ENCODE assay signal across 2 cellular contexts in genomic region chr1:20262810-20263534, GRCh38.
TF ChIP-seq lines count a peak whose summit lies in the region.

No MANE protein-coding gene starts in this region.

TF ChIP-seq in HEK293, 187 proteins besides CTCF, POLR2A, EP300 and RAD21:
- TF ChIP-seq PRDM2 (tag by site-specific recombination; IDR thresholded peaks at IDR 0.05; ENCODE audit: borderline replicate concordance) (no peak), EGR2 (tag by site-specific recombination; IDR thresholded peaks at IDR 0.05; ENCODE audit: low read depth) (peak; percentile 68), ZFHX2 (tag by site-specific recombination; conservative IDR thresholded peaks at IDR 0.05) (peak; percentile 57)

TF ChIP-seq in IMR-90, 13 proteins besides CTCF, POLR2A, EP300 and RAD21 (continued from another document):
- TF ChIP-seq, protein P1, sequence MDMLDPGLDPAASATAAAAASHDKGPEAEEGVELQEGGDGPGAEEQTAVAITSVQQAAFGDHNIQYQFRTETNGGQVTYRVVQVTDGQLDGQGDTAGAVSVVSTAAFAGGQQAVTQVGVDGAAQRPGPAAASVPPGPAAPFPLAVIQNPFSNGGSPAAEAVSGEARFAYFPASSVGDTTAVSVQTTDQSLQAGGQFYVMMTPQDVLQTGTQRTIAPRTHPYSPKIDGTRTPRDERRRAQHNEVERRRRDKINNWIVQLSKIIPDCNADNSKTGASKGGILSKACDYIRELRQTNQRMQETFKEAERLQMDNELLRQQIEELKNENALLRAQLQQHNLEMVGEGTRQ (IDR thresholded peaks at IDR 0.05; ENCODE audit: low read depth, low read length), result no peak
- TF ChIP-seq RCOR1 (IDR thresholded peaks at IDR 0.05; ENCODE audit: insufficient replicate concordance, low read length) (no peak), CHD1 (IDR thresholded peaks at IDR 0.05; ENCODE audit: low read depth, low read length) (no peak), SMC3 (IDR thresholded peaks at IDR 0.05; ENCODE audit: low read depth, low read length) (no peak), NFE2L2 (IDR thresholded peaks at IDR 0.05; ENCODE audit: low read depth, low read length) (no peak), ELK1 (IDR thresholded peaks at IDR 0.05; ENCODE audit: borderline replicate concordance, low read depth, low read length) (no peak), MXI1 (IDR thresholded peaks at IDR 0.05; ENCODE audit: borderline replicate concordance, low read depth, low read length) (no peak), MAFK (IDR thresholded peaks at IDR 0.05; ENCODE audit: low read depth, low read length) (no peak)
